ENCODE assay signal across 8 cellular contexts in genomic region chr16:19167710-19168172, GRCh38. TPM values are rescaled to one million over a fixed set of nuclear protein-coding genes. Genes with fewer than 3 reads are reported as not detected.
A peak's percentile ranks its signal among the peaks of the same experiment; 100 is the strongest.
DNase-seq lines count a peak whose midpoint lies in the region; ATAC-seq and TF ChIP-seq lines count a peak whose summit lies in the region.

No MANE protein-coding gene starts in this region.

- TF ChIP-seq POLR2A in GM18505 (IDR thresholded peaks at IDR 0.05; ENCODE audit: borderline replicate concordance, extremely low read depth, insufficient read depth, insufficient read length): no peak

- ATAC-seq in GM18505 (IDR thresholded peaks at IDR 0.05; ENCODE audit: unreplicated experiment): no peak

- peak; percentile 64 for DNase-seq in activated effector memory CD4-positive, alpha-beta T cell treated with anti-CD3 and anti-CD28 coated beads, Interleukin-2, amount 50 U/mL, for 16 hours
- no peak for DNase-seq in activated effector memory CD4-positive, alpha-beta T cell treated with Interleukin-2 at 50 U/mL for 16 hours
- DNase-seq in HuH-7.5 (ENCODE audit: low spot score): peak; percentile 70
- DNase-seq in RPMI7951 (ENCODE audit: low read depth): peak; percentile 53
- DNase-seq in cerebellum (ENCODE audit: low spot score): peak; percentile 21
- DNase-seq in stimulated activated CD4-positive, alpha-beta T cell treated with anti-CD3 and anti-CD28 coated beads, Interleukin-2, amount 100 ng/mL, for 48 hours: peak; percentile 45 to 50

- H3K27me3 ChIP-seq in layer of hippocampus (ENCODE audit: control insufficient read depth, insufficient read depth, low read length): peaks cover 10% of the 10 kb centered on the region

- peak overlapping the region; percentile 78 for H3K27ac ChIP-seq in layer of hippocampus (ENCODE audit: low read depth, low read length)

RNA-seq across cellular contexts. Expression of gene SYT17, which starts 0.3 kb away (rescaled TPM):
- total RNA-seq in RPMI7951 (2014; rRNA removed; shearing (Covaris generic)): 0.20 and 0.24 TPM in 2 replicates
- 4.6 TPM for total RNA-seq in cerebellum

RNA-seq across cellular contexts. Expression of gene ITPRIPL2, which starts 54.0 kb away (rescaled TPM):
- 14.5 and 15.9 TPM in 2 replicates for total RNA-seq in RPMI7951 (2014; rRNA removed; shearing (Covaris generic))
- total RNA-seq in cerebellum: 4.9 TPM
